1 cellular context compared by ENCODE assay signal in genomic region chr2:42513252-42513918, GRCh38.
TF ChIP-seq lines count a peak whose summit lies in the region.

No MANE protein-coding gene starts in this region.

TF ChIP-seq in HepG2, 621 proteins besides CTCF, POLR2A, EP300 and RAD21 (continues in another document):
- TF ChIP-seq PCBP2 (optimal IDR thresholded peaks at IDR 0.05; ENCODE audit: low read depth, low read length, poor library complexity, severe bottlenecking) (no peak), NFAT5 (CRISPR knock-in tag; IDR thresholded peaks at IDR 0.05) (no peak), ZBTB26 (CRISPR knock-in tag; IDR thresholded peaks at IDR 0.05; ENCODE audit: borderline replicate concordance) (no peak), MAFG (CRISPR knock-in tag; IDR thresholded peaks at IDR 0.05) (no peak), TFE3 (CRISPR knock-in tag; IDR thresholded peaks at IDR 0.05) (no peak), TMF1 (CRISPR knock-in tag; IDR thresholded peaks at IDR 0.05; ENCODE audit: low read depth) (no peak), FOXO4 (CRISPR knock-in tag; conservative IDR thresholded peaks at IDR 0.05) (no peak), ZNF713 (CRISPR knock-in tag; IDR thresholded peaks at IDR 0.05) (no peak), SCMH1 (CRISPR knock-in tag; IDR thresholded peaks at IDR 0.05; ENCODE audit: borderline replicate concordance) (no peak), ATF7-NPFF (CRISPR knock-in tag; IDR thresholded peaks at IDR 0.05; ENCODE audit: low read depth) (no peak), ZNF234 (CRISPR knock-in tag; conservative IDR thresholded peaks at IDR 0.05) (no peak), EZH2 (conservative IDR thresholded peaks at IDR 0.05; ENCODE audit: low read depth, low read length) (no peak), ZSCAN21 (CRISPR knock-in tag; IDR thresholded peaks at IDR 0.05; ENCODE audit: borderline replicate concordance) (no peak), ZNF503 (CRISPR knock-in tag; IDR thresholded peaks at IDR 0.05) (no peak), TEAD3 (CRISPR knock-in tag; optimal IDR thresholded peaks at IDR 0.05; ENCODE audit: borderline replicate concordance) (no peak), SMYD3 (CRISPR knock-in tag; IDR thresholded peaks at IDR 0.05) (0 out of 2 replicates have a peak, but pooled peaks have one; percentile 16), GLI4 (CRISPR knock-in tag; IDR thresholded peaks at IDR 0.05; ENCODE audit: borderline replicate concordance) (0 out of 2 replicates have a peak, but pooled peaks have one; percentile 13), TAF1 (CRISPR knock-in tag; IDR thresholded peaks at IDR 0.05) (no peak), IRF2 (CRISPR knock-in tag; IDR thresholded peaks at IDR 0.05) (no peak), KDM4B (CRISPR knock-in tag; IDR thresholded peaks at IDR 0.05) (0 out of 2 replicates have a peak, but pooled peaks have one; percentile 6), REPIN1 (CRISPR knock-in tag; IDR thresholded peaks at IDR 0.05; ENCODE audit: borderline replicate concordance, low read depth) (0 out of 2 replicates have a peak, but pooled peaks have one; percentile 55), ZNF605 (CRISPR knock-in tag; IDR thresholded peaks at IDR 0.05) (peak; percentile 44; the same call in 1 of the 2 replicates), SPEN (CRISPR knock-in tag; IDR thresholded peaks at IDR 0.05; ENCODE audit: low read depth) (0 out of 2 replicates have a peak, but pooled peaks have one; percentile 28), ZNF614 (CRISPR knock-in tag; IDR thresholded peaks at IDR 0.05; ENCODE audit: borderline replicate concordance) (no peak), ZNF205 (CRISPR knock-in tag; IDR thresholded peaks at IDR 0.05) (no peak), SMC3 (IDR thresholded peaks at IDR 0.05; ENCODE audit: low read length) (peak; percentile 88), XRCC5 (optimal IDR thresholded peaks at IDR 0.05; ENCODE audit: low read length) (peak; percentile 27), KLF15 (CRISPR knock-in tag; IDR thresholded peaks at IDR 0.05; ENCODE audit: borderline replicate concordance) (no peak), GMEB1 (CRISPR knock-in tag; IDR thresholded peaks at IDR 0.05; ENCODE audit: borderline replicate concordance) (0 out of 2 replicates have a peak, but pooled peaks have one; percentile 34), MED1 (CRISPR knock-in tag; IDR thresholded peaks at IDR 0.05) (0 out of 2 replicates have a peak, but pooled peaks have one; percentile 14), PRDM4 (CRISPR knock-in tag; IDR thresholded peaks at IDR 0.05; ENCODE audit: borderline replicate concordance) (no peak), PAX8 (CRISPR knock-in tag; IDR thresholded peaks at IDR 0.05; ENCODE audit: borderline replicate concordance) (no peak), POGZ (CRISPR knock-in tag; IDR thresholded peaks at IDR 0.05) (no peak), NFYC (CRISPR knock-in tag; IDR thresholded peaks at IDR 0.05) (no peak), ZBTB7A (CRISPR knock-in tag; IDR thresholded peaks at IDR 0.05) (no peak), HMGXB4 (CRISPR knock-in tag; IDR thresholded peaks at IDR 0.05; ENCODE audit: borderline replicate concordance in 1 of 2, low read depth in 1 of 2) (0 out of 4 replicates have a peak, but pooled peaks of 1 of the 2 experiments have one; percentile 18), ZNF770 (CRISPR knock-in tag; IDR thresholded peaks at IDR 0.05) (peak; percentile 52), SAFB2 (CRISPR knock-in tag; IDR thresholded peaks at IDR 0.05; ENCODE audit: borderline replicate concordance, low read depth) (no peak), MEIS2 (CRISPR knock-in tag; IDR thresholded peaks at IDR 0.05) (no peak)
